Comparison of ENCODE assay signal across 1 cellular context in the genomic region with DNA sequence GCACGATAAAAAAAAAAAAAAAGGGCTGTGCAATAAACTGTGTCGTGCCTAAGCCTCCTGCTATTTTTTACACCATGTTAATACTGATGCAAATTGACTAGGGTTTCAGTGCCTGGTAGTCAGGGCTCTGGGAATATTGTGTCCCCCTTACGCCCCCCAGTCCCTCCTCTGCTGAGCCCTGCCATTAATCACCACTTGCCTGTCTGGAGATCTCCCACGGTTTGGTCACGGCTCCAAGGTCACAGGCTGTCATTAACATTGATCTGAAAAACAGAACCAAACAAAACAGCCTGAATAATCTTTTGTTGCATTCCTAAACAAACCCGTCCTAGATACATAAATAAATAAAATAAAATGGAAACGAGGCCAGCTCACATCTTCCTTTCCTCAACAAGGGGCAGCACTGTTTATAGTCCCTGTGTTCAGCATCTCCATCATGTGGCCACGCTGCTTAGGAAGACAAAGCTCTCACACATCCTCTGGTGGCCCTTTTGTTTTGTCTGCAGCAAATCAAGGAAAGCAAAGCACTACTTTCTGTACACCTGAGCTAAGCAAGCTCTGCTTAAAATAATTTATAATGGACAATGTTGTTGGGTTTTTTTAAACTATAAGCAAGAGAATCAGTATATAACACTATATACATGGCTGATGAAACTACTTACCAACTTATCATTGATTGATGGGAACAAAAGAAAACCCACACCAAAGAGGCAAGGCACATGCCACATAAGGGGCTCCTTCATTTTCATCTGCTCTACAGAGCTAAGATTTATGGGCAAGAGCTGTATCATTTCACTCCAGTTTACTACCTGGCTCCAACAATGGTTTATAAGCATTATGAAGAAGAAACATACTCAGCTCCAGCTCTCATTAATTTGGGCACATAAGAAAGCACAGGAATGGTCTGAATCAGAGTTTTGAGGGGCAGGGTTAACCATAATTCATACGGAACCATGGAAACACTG.
TF ChIP-seq lines count a peak whose summit lies in the region.

No MANE protein-coding gene starts in this region.

TF ChIP-seq in HepG2, 621 proteins besides CTCF, POLR2A, EP300 and RAD21 (continued from another document):
- TF ChIP-seq, protein P1, sequence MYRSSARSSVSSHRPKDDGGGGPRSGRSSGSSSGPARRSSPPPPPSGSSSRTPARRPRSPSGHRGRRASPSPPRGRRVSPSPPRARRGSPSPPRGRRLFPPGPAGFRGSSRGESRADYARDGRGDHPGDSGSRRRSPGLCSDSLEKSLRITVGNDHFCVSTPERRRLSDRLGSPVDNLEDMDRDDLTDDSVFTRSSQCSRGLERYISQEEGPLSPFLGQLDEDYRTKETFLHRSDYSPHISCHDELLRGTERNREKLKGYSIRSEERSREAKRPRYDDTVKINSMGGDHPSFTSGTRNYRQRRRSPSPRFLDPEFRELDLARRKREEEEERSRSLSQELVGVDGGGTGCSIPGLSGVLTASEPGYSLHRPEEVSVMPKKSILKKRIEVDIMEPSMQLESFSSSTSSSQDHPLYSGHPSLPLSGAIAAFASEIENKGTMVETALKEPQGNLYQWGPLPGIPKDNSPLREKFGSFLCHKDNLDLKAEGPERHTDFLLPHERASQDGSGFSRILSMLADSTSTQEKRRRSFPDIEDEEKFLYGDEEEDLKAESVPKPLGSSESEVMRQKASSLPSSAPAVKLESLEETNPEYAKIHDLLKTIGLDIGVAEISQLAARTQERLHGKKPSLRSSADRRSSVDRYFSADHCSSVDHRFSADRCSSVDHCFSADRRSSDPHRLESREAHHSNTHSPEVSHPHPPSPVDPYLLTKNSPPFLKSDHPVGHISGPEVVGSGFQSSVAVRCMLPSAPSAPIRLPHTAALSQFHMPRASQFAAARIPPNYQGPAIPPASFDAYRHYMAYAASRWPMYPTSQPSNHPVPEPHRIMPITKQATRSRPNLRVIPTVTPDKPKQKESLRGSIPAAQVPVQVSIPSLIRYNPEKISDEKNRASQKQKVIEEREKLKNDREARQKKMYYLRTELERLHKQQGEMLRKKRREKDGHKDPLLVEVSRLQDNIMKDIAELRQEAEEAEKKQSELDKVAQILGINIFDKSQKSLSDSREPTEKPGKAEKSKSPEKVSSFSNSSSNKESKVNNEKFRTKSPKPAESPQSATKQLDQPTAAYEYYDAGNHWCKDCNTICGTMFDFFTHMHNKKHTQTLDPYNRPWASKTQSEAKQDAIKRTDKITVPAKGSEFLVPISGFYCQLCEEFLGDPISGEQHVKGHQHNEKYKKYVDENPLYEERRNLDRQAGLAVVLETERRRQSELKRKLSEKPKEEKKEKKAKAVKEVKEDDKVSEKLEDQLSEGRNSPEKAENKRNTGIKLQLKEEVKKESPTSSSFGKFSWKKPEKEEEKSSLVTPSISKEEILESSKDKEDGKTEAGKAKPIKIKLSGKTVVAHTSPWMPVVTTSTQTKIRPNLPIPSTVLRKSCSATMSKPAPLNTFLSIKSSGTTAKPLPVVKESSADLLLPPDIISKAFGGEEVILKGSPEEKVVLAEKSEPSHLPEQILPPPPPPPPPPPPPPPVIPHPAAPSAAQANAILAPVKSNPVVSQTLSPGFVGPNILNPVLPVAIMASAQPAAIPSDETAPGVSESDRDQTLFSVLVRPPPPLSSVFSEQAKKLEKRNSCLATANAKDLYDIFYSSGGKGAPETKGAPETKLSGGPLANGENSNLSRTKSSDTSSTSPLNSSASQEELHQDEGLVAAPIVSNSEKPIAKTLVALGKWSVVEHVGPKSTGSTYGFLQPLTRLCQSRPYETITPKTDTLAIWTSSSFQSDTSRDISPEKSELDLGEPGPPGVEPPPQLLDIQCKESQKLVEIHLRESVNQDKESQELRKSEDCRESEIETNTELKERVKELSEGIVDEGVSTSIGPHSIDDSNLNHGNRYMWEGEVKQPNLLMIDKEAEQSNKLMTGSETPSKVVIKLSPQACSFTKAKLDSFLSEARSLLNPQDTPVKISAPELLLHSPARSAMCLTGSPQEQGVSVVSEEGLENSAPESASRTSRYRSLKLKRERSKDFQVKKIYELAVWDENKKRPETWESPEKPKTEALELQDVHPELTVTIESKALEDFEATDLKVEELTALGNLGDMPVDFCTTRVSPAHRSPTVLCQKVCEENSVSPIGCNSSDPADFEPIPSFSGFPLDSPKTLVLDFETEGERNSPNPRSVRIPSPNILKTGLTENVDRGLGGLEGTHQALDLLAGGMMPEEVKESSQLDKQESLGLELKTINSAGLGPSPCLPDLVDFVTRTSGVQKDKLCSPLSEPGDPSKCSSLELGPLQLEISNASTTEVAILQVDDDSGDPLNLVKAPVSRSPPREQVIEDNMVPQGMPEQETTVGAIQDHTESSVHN (CRISPR knock-in tag; IDR thresholded peaks at IDR 0.05) = no peak
